In the genomic region with DNA sequence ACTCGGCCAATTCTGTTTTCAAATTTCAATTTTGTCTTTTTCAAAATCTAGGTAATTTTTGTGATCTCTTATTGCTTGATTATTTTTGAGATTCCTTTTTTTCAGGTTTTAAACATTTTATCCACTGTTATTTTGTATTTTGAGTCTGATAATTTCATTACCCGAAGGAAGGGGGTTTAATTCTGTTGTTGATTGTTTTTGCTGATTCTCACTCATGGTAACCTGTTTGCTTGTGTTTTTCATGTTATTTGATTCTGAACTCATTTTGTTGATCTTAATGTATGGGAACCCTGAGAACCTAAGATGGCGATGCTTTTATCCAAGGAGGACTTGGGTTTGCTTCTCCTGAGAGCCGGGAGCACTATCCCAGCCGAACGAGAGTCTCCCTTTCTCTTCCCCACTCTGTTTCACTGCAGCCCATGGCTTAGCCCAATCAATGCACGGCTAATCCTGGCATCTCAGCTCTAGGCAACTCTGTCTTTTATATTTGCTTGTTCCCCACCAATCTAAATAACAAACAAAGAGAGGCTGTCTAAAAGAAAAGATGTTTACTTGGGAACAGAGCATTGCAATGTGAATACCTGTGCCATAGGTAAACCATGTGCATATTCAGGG, we compare ENCODE assay signal across 4 cellular contexts.
TF ChIP-seq lines count a peak whose summit lies in the region.

No MANE protein-coding gene starts in this region.

TF ChIP-seq in GM23338, 12 proteins besides CTCF, POLR2A, EP300 and RAD21 (continues in another document):
- TF ChIP-seq, protein P1, sequence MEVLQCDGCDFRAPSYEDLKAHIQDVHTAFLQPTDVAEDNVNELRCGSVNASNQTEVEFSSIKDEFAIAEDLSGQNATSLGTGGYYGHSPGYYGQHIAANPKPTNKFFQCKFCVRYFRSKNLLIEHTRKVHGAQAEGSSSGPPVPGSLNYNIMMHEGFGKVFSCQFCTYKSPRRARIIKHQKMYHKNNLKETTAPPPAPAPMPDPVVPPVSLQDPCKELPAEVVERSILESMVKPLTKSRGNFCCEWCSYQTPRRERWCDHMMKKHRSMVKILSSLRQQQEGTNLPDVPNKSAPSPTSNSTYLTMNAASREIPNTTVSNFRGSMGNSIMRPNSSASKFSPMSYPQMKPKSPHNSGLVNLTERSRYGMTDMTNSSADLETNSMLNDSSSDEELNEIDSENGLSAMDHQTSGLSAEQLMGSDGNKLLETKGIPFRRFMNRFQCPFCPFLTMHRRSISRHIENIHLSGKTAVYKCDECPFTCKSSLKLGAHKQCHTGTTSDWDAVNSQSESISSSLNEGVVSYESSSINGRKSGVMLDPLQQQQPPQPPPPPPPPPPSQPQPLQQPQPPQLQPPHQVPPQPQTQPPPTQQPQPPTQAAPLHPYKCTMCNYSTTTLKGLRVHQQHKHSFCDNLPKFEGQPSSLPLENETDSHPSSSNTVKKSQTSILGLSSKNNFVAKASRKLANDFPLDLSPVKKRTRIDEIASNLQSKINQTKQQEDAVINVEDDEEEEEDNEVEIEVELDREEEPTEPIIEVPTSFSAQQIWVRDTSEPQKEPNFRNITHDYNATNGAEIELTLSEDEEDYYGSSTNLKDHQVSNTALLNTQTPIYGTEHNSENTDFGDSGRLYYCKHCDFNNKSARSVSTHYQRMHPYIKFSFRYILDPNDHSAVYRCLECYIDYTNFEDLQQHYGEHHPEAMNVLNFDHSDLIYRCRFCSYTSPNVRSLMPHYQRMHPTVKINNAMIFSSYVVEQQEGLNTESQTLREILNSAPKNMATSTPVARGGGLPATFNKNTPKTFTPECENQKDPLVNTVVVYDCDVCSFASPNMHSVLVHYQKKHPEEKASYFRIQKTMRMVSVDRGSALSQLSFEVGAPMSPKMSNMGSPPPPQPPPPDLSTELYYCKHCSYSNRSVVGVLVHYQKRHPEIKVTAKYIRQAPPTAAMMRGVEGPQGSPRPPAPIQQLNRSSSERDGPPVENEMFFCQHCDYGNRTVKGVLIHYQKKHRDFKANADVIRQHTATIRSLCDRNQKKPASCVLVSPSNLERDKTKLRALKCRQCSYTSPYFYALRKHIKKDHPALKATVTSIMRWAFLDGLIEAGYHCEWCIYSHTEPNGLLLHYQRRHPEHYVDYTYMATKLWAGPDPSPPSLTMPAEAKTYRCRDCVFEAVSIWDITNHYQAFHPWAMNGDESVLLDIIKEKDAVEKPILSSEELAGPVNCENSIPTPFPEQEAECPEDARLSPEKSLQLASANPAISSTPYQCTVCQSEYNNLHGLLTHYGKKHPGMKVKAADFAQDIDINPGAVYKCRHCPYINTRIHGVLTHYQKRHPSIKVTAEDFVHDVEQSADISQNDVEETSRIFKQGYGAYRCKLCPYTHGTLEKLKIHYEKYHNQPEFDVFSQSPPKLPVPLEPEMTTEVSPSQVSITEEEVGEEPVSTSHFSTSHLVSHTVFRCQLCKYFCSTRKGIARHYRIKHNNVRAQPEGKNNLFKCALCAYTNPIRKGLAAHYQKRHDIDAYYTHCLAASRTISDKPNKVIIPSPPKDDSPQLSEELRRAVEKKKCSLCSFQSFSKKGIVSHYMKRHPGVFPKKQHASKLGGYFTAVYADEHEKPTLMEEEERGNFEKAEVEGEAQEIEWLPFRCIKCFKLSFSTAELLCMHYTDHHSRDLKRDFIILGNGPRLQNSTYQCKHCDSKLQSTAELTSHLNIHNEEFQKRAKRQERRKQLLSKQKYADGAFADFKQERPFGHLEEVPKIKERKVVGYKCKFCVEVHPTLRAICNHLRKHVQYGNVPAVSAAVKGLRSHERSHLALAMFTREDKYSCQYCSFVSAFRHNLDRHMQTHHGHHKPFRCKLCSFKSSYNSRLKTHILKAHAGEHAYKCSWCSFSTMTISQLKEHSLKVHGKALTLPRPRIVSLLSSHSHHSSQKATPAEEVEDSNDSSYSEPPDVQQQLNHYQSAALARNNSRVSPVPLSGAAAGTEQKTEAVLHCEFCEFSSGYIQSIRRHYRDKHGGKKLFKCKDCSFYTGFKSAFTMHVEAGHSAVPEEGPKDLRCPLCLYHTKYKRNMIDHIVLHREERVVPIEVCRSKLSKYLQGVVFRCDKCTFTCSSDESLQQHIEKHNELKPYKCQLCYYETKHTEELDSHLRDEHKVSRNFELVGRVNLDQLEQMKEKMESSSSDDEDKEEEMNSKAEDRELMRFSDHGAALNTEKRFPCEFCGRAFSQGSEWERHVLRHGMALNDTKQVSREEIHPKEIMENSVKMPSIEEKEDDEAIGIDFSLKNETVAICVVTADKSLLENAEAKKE (CRISPR knock-in tag; IDR thresholded peaks at IDR 0.05), result no peak

TF ChIP-seq in WTC11, 78 proteins besides CTCF, POLR2A, EP300 and RAD21:
- TF ChIP-seq CREB1 (CRISPR knock-in tag; IDR thresholded peaks at IDR 0.05) (no peak), SMAD3 (CRISPR knock-in tag; IDR thresholded peaks at IDR 0.05; ENCODE audit: borderline replicate concordance) (no peak), GABPB1 (CRISPR knock-in tag; IDR thresholded peaks at IDR 0.05) (no peak), OVOL2 (CRISPR knock-in tag; IDR thresholded peaks at IDR 0.05; ENCODE audit: borderline replicate concordance) (no peak), ZNF263 (CRISPR knock-in tag; IDR thresholded peaks at IDR 0.05; ENCODE audit: low read depth) (no peak), RORB (CRISPR knock-in tag; IDR thresholded peaks at IDR 0.05) (no peak), NFE2L1 (CRISPR knock-in tag; IDR thresholded peaks at IDR 0.05) (no peak), ZNF416 (CRISPR knock-in tag; IDR thresholded peaks at IDR 0.05) (no peak), ZNF219 (CRISPR knock-in tag; IDR thresholded peaks at IDR 0.05; ENCODE audit: borderline replicate concordance) (no peak), ZNF423 (CRISPR knock-in tag; IDR thresholded peaks at IDR 0.05) (no peak)
- TF ChIP-seq, protein P2, sequence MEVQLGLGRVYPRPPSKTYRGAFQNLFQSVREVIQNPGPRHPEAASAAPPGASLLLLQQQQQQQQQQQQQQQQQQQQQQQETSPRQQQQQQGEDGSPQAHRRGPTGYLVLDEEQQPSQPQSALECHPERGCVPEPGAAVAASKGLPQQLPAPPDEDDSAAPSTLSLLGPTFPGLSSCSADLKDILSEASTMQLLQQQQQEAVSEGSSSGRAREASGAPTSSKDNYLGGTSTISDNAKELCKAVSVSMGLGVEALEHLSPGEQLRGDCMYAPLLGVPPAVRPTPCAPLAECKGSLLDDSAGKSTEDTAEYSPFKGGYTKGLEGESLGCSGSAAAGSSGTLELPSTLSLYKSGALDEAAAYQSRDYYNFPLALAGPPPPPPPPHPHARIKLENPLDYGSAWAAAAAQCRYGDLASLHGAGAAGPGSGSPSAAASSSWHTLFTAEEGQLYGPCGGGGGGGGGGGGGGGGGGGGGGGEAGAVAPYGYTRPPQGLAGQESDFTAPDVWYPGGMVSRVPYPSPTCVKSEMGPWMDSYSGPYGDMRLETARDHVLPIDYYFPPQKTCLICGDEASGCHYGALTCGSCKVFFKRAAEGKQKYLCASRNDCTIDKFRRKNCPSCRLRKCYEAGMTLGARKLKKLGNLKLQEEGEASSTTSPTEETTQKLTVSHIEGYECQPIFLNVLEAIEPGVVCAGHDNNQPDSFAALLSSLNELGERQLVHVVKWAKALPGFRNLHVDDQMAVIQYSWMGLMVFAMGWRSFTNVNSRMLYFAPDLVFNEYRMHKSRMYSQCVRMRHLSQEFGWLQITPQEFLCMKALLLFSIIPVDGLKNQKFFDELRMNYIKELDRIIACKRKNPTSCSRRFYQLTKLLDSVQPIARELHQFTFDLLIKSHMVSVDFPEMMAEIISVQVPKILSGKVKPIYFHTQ (CRISPR knock-in tag; IDR thresholded peaks at IDR 0.05), result no peak
TF ChIP-seq in WTC11: peak in this region for 0.

TF ChIP-seq in endothelial cell of umbilical vein, 7 proteins besides CTCF, POLR2A, EP300 and RAD21:
- TF ChIP-seq JUN (IDR thresholded peaks at IDR 0.05; ENCODE audit: borderline replicate concordance, insufficient read depth, insufficient read length, low read depth), result no peak
- TF ChIP-seq, protein P3, sequence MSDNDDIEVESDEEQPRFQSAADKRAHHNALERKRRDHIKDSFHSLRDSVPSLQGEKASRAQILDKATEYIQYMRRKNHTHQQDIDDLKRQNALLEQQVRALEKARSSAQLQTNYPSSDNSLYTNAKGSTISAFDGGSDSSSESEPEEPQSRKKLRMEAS (IDR thresholded peaks at IDR 0.05; ENCODE audit: insufficient read depth, insufficient read length), result no peak
- TF ChIP-seq GATA2 (IDR thresholded peaks at IDR 0.05; ENCODE audit: insufficient read depth, insufficient read length, low read depth, low read length), result no peak
- TF ChIP-seq FOS (IDR thresholded peaks at IDR 0.05; ENCODE audit: borderline replicate concordance, insufficient read depth, low read length), result no peak
- TF ChIP-seq MYC (IDR thresholded peaks at IDR 0.05; ENCODE audit: low read depth, low read length), result no peak
- TF ChIP-seq EZH2 (IDR thresholded peaks at IDR 0.05; ENCODE audit: borderline replicate concordance, low read depth, low read length, severe bottlenecking), result no peak
- TF ChIP-seq POLR2AphosphoS5 (IDR thresholded peaks at IDR 0.05; ENCODE audit: insufficient read depth, low read depth, low read length), result no peak

TF ChIP-seq in SK-N-SH treated with all-trans-retinoic acid at 6 μM for 48 hours, 23 proteins besides CTCF, POLR2A, EP300 and RAD21 (continued from another document):
- TF ChIP-seq ARNTL (CRISPR knock-in tag; IDR thresholded peaks at IDR 0.05; ENCODE audit: borderline replicate concordance, low read depth) (no peak), TOX (CRISPR knock-in tag; IDR thresholded peaks at IDR 0.05; ENCODE audit: borderline replicate concordance) (no peak), PPARA (CRISPR knock-in tag; IDR thresholded peaks at IDR 0.05; ENCODE audit: borderline replicate concordance) (no peak), TCF4 (CRISPR knock-in tag; IDR thresholded peaks at IDR 0.05; ENCODE audit: borderline replicate concordance) (no peak)
- TF ChIP-seq, protein P4, sequence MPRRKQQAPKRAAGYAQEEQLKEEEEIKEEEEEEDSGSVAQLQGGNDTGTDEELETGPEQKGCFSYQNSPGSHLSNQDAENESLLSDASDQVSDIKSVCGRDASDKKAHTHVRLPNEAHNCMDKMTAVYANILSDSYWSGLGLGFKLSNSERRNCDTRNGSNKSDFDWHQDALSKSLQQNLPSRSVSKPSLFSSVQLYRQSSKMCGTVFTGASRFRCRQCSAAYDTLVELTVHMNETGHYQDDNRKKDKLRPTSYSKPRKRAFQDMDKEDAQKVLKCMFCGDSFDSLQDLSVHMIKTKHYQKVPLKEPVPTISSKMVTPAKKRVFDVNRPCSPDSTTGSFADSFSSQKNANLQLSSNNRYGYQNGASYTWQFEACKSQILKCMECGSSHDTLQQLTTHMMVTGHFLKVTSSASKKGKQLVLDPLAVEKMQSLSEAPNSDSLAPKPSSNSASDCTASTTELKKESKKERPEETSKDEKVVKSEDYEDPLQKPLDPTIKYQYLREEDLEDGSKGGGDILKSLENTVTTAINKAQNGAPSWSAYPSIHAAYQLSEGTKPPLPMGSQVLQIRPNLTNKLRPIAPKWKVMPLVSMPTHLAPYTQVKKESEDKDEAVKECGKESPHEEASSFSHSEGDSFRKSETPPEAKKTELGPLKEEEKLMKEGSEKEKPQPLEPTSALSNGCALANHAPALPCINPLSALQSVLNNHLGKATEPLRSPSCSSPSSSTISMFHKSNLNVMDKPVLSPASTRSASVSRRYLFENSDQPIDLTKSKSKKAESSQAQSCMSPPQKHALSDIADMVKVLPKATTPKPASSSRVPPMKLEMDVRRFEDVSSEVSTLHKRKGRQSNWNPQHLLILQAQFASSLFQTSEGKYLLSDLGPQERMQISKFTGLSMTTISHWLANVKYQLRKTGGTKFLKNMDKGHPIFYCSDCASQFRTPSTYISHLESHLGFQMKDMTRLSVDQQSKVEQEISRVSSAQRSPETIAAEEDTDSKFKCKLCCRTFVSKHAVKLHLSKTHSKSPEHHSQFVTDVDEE (CRISPR knock-in tag; IDR thresholded peaks at IDR 0.05), result no peak
- TF ChIP-seq, protein P5, sequence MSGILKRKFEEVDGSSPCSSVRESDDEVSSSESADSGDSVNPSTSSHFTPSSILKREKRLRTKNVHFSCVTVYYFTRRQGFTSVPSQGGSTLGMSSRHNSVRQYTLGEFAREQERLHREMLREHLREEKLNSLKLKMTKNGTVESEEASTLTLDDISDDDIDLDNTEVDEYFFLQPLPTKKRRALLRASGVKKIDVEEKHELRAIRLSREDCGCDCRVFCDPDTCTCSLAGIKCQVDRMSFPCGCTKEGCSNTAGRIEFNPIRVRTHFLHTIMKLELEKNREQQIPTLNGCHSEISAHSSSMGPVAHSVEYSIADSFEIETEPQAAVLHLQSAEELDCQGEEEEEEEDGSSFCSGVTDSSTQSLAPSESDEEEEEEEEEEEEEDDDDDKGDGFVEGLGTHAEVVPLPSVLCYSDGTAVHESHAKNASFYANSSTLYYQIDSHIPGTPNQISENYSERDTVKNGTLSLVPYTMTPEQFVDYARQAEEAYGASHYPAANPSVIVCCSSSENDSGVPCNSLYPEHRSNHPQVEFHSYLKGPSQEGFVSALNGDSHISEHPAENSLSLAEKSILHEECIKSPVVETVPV (CRISPR knock-in tag; IDR thresholded peaks at IDR 0.05), result no peak
